Comparison of ENCODE assay signal across 1 cellular context in genomic region chr16:85602831-85603755, GRCh38.
TF ChIP-seq lines count a peak whose summit lies in the region.

No MANE protein-coding gene starts in this region.

TF ChIP-seq in H1, 55 proteins besides CTCF, POLR2A, EP300 and RAD21 (continued from another document):
- TF ChIP-seq KDM4A (IDR thresholded peaks at IDR 0.05; ENCODE audit: low read depth, low read length, severe bottlenecking) = no peak
TF ChIP-seq in H1: peak in this region for 2.
